Comparison of ENCODE assay signal across 1 cellular context in genomic region chr12:92570056-92570753, GRCh38.
TF ChIP-seq lines count a peak whose summit lies in the region.

No MANE protein-coding gene starts in this region.

TF ChIP-seq in GM12878, 131 proteins besides CTCF, POLR2A, EP300 and RAD21 (continued from another document):
- no peak for TF ChIP-seq BRCA1 (IDR thresholded peaks at IDR 0.05; ENCODE audit: low read depth, low read length)
- TF ChIP-seq RAD51 (IDR thresholded peaks at IDR 0.05), result peak; percentile 79
- TF ChIP-seq POLR2AphosphoS2 (IDR thresholded peaks at IDR 0.05; ENCODE audit: low read depth, low read length), result no peak
- peak; percentile 44; the same call in 1 of the 2 replicates for TF ChIP-seq PKNOX1 (IDR thresholded peaks at IDR 0.05)
- TF ChIP-seq FOXM1 (IDR thresholded peaks at IDR 0.05; ENCODE audit: low read depth, low read length), result peak; percentile 91
- no peak for TF ChIP-seq ZBTB40 (IDR thresholded peaks at IDR 0.05; ENCODE audit: borderline replicate concordance)
